In genomic region chr2:241053576-241054251, GRCh38 we compare ENCODE assay signal across 25 cellular contexts. TPM values are rescaled to one million over a fixed set of nuclear protein-coding genes. Genes with fewer than 3 reads are reported as not detected.
DNase-seq lines count a peak whose midpoint lies in the region; ATAC-seq and TF ChIP-seq lines count a peak whose summit lies in the region.
"Had no signal": no experiment of that assay in that cellular context is flagged by ENCODE, and none has a peak within 500 bp of the region (broad histone marks: within the 10 kb centered on the region; RNA-seq: fewer than 3 reads in every experiment).

No MANE protein-coding gene starts in this region.

- WGBS in lower leg skin, 2 donors, result 91 to 97% methylated on average over 8 of the region's 8 CpGs

- no peak for TF ChIP-seq CTCF in activated CD8-positive, alpha-beta T cell treated with anti-CD3 and anti-CD28 coated beads for 36 hours (IDR thresholded peaks at IDR 0.05)
- no peak for TF ChIP-seq CTCF in lower leg skin (IDR thresholded peaks at IDR 0.05)
- TF ChIP-seq CTCF in type B pancreatic cell (conservative IDR thresholded peaks at IDR 0.05), result no peak

- no peak overlapping the region for H3K4me3 Mint-ChIP-seq in activated CD8-positive, alpha-beta T cell treated with anti-CD3 and anti-CD28 coated beads, Interleukin-2, amount 10 ng/mL, durations not matched to agents 7 days and 5 days
- H3K4me3 Mint-ChIP-seq in activated CD8-positive, alpha-beta T cell treated with anti-CD3 and anti-CD28 coated beads for 36 hours, result no peak overlapping the region
- no peak overlapping the region for H3K4me3 Mint-ChIP-seq in type B pancreatic cell
- H3K4me3 Mint-ChIP-seq: CD14-positive monocyte had no signal

- no peaks in the 10 kb centered on the region for H3K9me3 Mint-ChIP-seq in activated CD8-positive, alpha-beta T cell treated with anti-CD3 and anti-CD28 coated beads, Interleukin-2, amount 10 ng/mL, durations not matched to agents 7 days and 5 days (ENCODE audit: insufficient read depth)
- H3K9me3 Mint-ChIP-seq in activated CD8-positive, alpha-beta T cell treated with anti-CD3 and anti-CD28 coated beads for 36 hours, result no peaks in the 10 kb centered on the region
- H3K9me3 Mint-ChIP-seq in type B pancreatic cell, result no peaks in the 10 kb centered on the region
- H3K9me3 Mint-ChIP-seq: CD14-positive monocyte; CD8-positive, alpha-beta memory T cell had no signal

- no peaks in the 10 kb centered on the region for H3K27me3 Mint-ChIP-seq in activated CD8-positive, alpha-beta T cell treated with anti-CD3 and anti-CD28 coated beads, Interleukin-2, amount 10 ng/mL, durations not matched to agents 7 days and 5 days (ENCODE audit: low read depth)
- no peaks in the 10 kb centered on the region for H3K27me3 Mint-ChIP-seq in activated CD8-positive, alpha-beta T cell treated with anti-CD3 and anti-CD28 coated beads for 36 hours
- peaks cover 5% of the 10 kb centered on the region for H3K27me3 Mint-ChIP-seq in type B pancreatic cell
- H3K27me3 Mint-ChIP-seq: CD8-positive, alpha-beta memory T cell had no signal

- no peak overlapping the region for H3K27ac Mint-ChIP-seq in activated CD8-positive, alpha-beta T cell treated with anti-CD3 and anti-CD28 coated beads, Interleukin-2, amount 10 ng/mL, durations not matched to agents 7 days and 5 days
- no peak overlapping the region for H3K27ac Mint-ChIP-seq in activated CD8-positive, alpha-beta T cell treated with anti-CD3 and anti-CD28 coated beads for 36 hours
- H3K27ac Mint-ChIP-seq in type B pancreatic cell, result no peak overlapping the region

- CTCF ChIA-PET in activated CD8-positive, alpha-beta T cell treated with anti-CD3 and anti-CD28 coated beads, Interleukin-2, amount 10 ng/mL, durations not matched to agents 7 days and 5 days (lab: Charles Lee), result no interaction called here
- CTCF ChIA-PET in activated CD8-positive, alpha-beta T cell treated with anti-CD3 and anti-CD28 coated beads for 36 hours (lab: Charles Lee), result interaction anchor here (1.3 kb wide), 1 partner anchor 10 kb away, joined by 4 read pairs; no protein-coding TSS in a partner anchor

- POLR2A ChIA-PET in activated CD8-positive, alpha-beta T cell treated with anti-CD3 and anti-CD28 coated beads, Interleukin-2, amount 10 ng/mL, durations not matched to agents 7 days and 5 days (lab: Charles Lee), result no interaction called here
- POLR2A ChIA-PET in activated CD8-positive, alpha-beta T cell treated with anti-CD3 and anti-CD28 coated beads for 36 hours (lab: Charles Lee), result no interaction called here

- no peak overlapping the region for H3K4me3 ChIP-seq in lower leg skin (ENCODE audit: low read depth, poor library complexity, severe bottlenecking)

- H3K4me1 Mint-ChIP-seq in activated CD8-positive, alpha-beta T cell treated with anti-CD3 and anti-CD28 coated beads, Interleukin-2, amount 10 ng/mL, durations not matched to agents 7 days and 5 days (ENCODE audit: low read depth), result no peaks in the 10 kb centered on the region
- H3K4me1 Mint-ChIP-seq in activated CD8-positive, alpha-beta T cell treated with anti-CD3 and anti-CD28 coated beads for 36 hours (ENCODE audit: low read depth), result no peaks in the 10 kb centered on the region
- H3K4me1 Mint-ChIP-seq in type B pancreatic cell (ENCODE audit: unreplicated experiment), result no peaks in the 10 kb centered on the region
- H3K4me1 Mint-ChIP-seq: CD14-positive monocyte had no signal

- H3K36me3 Mint-ChIP-seq in activated CD8-positive, alpha-beta T cell treated with anti-CD3 and anti-CD28 coated beads, Interleukin-2, amount 10 ng/mL, durations not matched to agents 7 days and 5 days (ENCODE audit: low read depth), result no peaks in the 10 kb centered on the region
- no peaks in the 10 kb centered on the region for H3K36me3 Mint-ChIP-seq in activated CD8-positive, alpha-beta T cell treated with anti-CD3 and anti-CD28 coated beads for 36 hours (ENCODE audit: low read depth)
- H3K36me3 Mint-ChIP-seq in type B pancreatic cell, result peaks cover 7% of the 10 kb centered on the region
- H3K36me3 Mint-ChIP-seq: CD14-positive monocyte had no signal

- intact Hi-C loops in activated CD8-positive, alpha-beta T cell treated with anti-CD3 and anti-CD28 coated beads for 36 hours (cut with micrococcal nuclease), result no loop called here
- intact Hi-C loops in lower leg skin (cut with DNase I; ENCODE audit: low total_unique reads) (no loop called here), posterior vena cava (cut with DNase I) (no loop called here)

- TF ChIP-seq POLR2A in lower leg skin (IDR thresholded peaks at IDR 0.05), result no peak

- ATAC-seq in activated CD8-positive, alpha-beta T cell treated with anti-CD3 and anti-CD28 coated beads, Interleukin-2, amount 10 ng/mL, durations not matched to agents 7 days and 5 days, result no peak
- no peak for ATAC-seq in activated CD8-positive, alpha-beta T cell treated with anti-CD3 and anti-CD28 coated beads for 36 hours
- ATAC-seq: Panc1 had no signal

- DNase-seq in activated CD8-positive, alpha-beta T cell treated with anti-CD3 and anti-CD28 coated beads, Interleukin-2, amount 10 ng/mL, durations not matched to agents 7 days and 5 days, result peak; percentile 4
- no peak for DNase-seq in activated CD8-positive, alpha-beta T cell treated with anti-CD3 and anti-CD28 coated beads for 36 hours
- DNase-seq in lower leg skin (ENCODE audit: low spot score in 2 of 2) (peak; percentile 12 to 82), posterior vena cava (ENCODE audit: low spot score) (peak; percentile 74), type B pancreatic cell (ENCODE audit: extremely low spot score, unreplicated experiment) (peak; percentile 55), NCI-H187 (lab: John Stamatoyannopoulos, UW) (no peak), dermis blood vessel endothelial cell (no peak), DMS79 (lab: John Stamatoyannopoulos, UW) (no peak)
- DNase-seq: 8988T; ACHN; BE2C; CD8-positive, alpha-beta memory T cell; DMS 273 treated with DMSO at 0.1 percent for 48 hours; DMS79 treated with DMSO at 0.1 percent for 48 hours; GF-D8; NCI-H1048; NCI-H1417; NCI-H1694; NCI-H2081; NCI-H2227 treated with DMSO at 0.1 percent for 48 hours; NCI-H510A; NCI-H69; SHP77 had no signal

RNA-seq across cellular contexts. Expression of gene MTERF4, which starts 48.4 kb away (rescaled TPM):
- total RNA-seq in activated CD8-positive, alpha-beta T cell treated with anti-CD3 and anti-CD28 coated beads, Interleukin-2, amount 10 ng/mL, durations not matched to agents 7 days and 5 days, result 10 to 100 TPM; 24.1 to 26.3 TPM
- total RNA-seq in activated CD8-positive, alpha-beta T cell treated with anti-CD3 and anti-CD28 coated beads for 36 hours, result 10 to 100 TPM; 33.2 to 36.6 TPM
- total RNA-seq in lower leg skin, result 10 to 100 TPM; 26.4 to 58.2 (median 44.7) TPM
- 10 to 100 TPM; 17.1 to 17.8 TPM for total RNA-seq in posterior vena cava
- 38.9 and 46.3 TPM in 2 replicates for total RNA-seq in type B pancreatic cell (ENCODE audit: low replicate concordance)
- 37.6 and 43.2 TPM in 2 replicates for total RNA-seq in dermis blood vessel endothelial cell

RNA-seq across cellular contexts. Expression of gene SNED1, which starts 55.3 kb away (rescaled TPM):
- 1 to 10 TPM; 3.4 to 3.5 TPM for total RNA-seq in activated CD8-positive, alpha-beta T cell treated with anti-CD3 and anti-CD28 coated beads, Interleukin-2, amount 10 ng/mL, durations not matched to agents 7 days and 5 days
- total RNA-seq in activated CD8-positive, alpha-beta T cell treated with anti-CD3 and anti-CD28 coated beads for 36 hours, result 1 to 10 TPM; 1.4 to 1.8 TPM
- 10 to 100 TPM in 3 of 4 donors, 1 to 10 TPM in 1; 9.0 to 18.4 (median 17.1) TPM for total RNA-seq in lower leg skin
- 10 to 100 TPM; 39.7 to 62.7 TPM for total RNA-seq in posterior vena cava
- total RNA-seq in type B pancreatic cell (ENCODE audit: low replicate concordance), result 9.7 and 140 TPM in 2 replicates
- total RNA-seq in dermis blood vessel endothelial cell, result 23.4 and 25.2 TPM in 2 replicates

Comparison
In these comparisons a context has a peak if more than half of its experiments do, and no peak if none do; other contexts are left out.
1. DNase-seq: peak in activated CD8-positive, alpha-beta T cell treated with anti-CD3 and anti-CD28 coated beads, Interleukin-2, amount 10 ng/mL, durations not matched to agents 7 days and 5 days (single experiment), lower leg skin (2 of 2), posterior vena cava (single experiment) and type B pancreatic cell (single experiment); none in activated CD8-positive, alpha-beta T cell treated with anti-CD3 and anti-CD28 coated beads for 36 hours (single experiment), NCI-H187 (0 of 2), dermis blood vessel endothelial cell (single experiment) and DMS79 (single experiment).